ENCODE assay signal across 8 cellular contexts in the genomic region with DNA sequence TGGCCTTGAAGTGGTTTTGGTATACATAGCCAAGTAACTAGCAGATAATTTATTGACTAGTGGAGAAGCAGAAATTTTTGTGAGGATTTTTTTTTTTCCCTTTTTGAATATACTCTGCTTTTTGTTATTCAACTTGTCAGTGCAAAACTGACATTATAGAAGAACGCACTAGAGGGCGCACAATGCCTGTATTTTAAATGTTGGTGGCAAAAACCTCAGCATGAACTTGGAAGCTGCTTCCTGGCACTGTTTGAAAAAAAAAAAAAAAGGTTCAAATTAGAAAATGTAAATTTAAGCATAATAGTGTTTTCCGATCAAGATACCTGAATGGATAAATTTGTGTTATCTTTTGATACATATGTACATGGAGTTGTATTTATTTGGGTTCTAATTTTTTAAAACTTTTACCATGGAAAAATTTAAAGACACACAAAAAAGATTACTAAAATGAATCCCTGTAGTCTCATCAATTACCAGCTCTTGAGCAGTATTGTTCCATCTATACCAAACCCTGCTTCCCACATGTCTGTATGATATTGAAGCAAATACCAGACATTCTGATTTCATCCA. TPM values are rescaled to one million over a fixed set of nuclear protein-coding genes. Genes with fewer than 3 reads are reported as not detected.
DNase-seq lines count a peak whose midpoint lies in the region; ATAC-seq and TF ChIP-seq lines count a peak whose summit lies in the region.

No MANE protein-coding gene starts in this region.

- H3K9me3 Mint-ChIP-seq in activated T-cell treated with anti-CD3 and anti-CD28 coated beads, Interleukin-2, amount 50 U/mL, for 24 hours = no peaks in the 10 kb centered on the region

- H3K27me3 ChIP-seq in MG63 (no peaks in the 10 kb centered on the region), spleen (replicated peaks in 1 of 7) (no peaks in the 10 kb centered on the region)

- H3K9me3 ChIP-seq in MG63 (no peaks in the 10 kb centered on the region), spleen (no peaks in the 10 kb centered on the region)

- DNase-seq in activated T-cell treated with anti-CD3 and anti-CD28 coated beads for 1 hour (ENCODE audit: low read depth) = peak; percentile 48
- no peak for DNase-seq in activated T-cell treated with anti-CD3 and anti-CD28 coated beads, Interleukin-2, amount 50 U/mL, for 24 hours
- peak; percentile 23 for DNase-seq in MG63
- peak; percentile 59 for DNase-seq in SW480 (ENCODE audit: low spot score)
- DNase-seq in astrocyte of the hippocampus (ENCODE audit: low read depth, low spot score) = peak; percentile 84
- peak in 32 of 51 donors; percentile 1 to 77 (median 30) for DNase-seq in hypothalamus (lab: John Stamatoyannopoulos, UW)
- no peak for DNase-seq in spleen

- H3K36me3 ChIP-seq in MG63 (no peaks in the 10 kb centered on the region), spleen (no peaks in the 10 kb centered on the region)

- H3K27ac Mint-ChIP-seq in activated T-cell treated with anti-CD3 and anti-CD28 coated beads, Interleukin-2, amount 50 U/mL, for 24 hours = no peak overlapping the region

- peaks cover 15% of the 10 kb centered on the region for H3K36me3 Mint-ChIP-seq in activated T-cell treated with anti-CD3 and anti-CD28 coated beads, Interleukin-2, amount 50 U/mL, for 24 hours (ENCODE audit: low read depth)

- no peak overlapping the region for H3K27ac ChIP-seq in spleen

- peak; percentile 48 to 79 (median 65) for TF ChIP-seq CTCF in spleen (IDR thresholded peaks at IDR 0.05 in 8 of 11, conservative IDR thresholded peaks at IDR 0.05 in 3 of 11)

- no peak overlapping the region for H3K4me3 Mint-ChIP-seq in activated T-cell treated with anti-CD3 and anti-CD28 coated beads, Interleukin-2, amount 50 U/mL, for 24 hours

- H3K4me1 ChIP-seq in spleen = peaks cover 0 to 25% (median 0%) of the 10 kb centered on the region in 6 donors

- 9 to 14% (median 10%) methylated on average over 3 of the region's 3 CpGs for WGBS in spleen, 5 donors

- intact Hi-C loops in spleen (cut with DNase I; ENCODE audit: low total_unique reads) = loop anchor here (5.0 to 10.0 kb wide), 2 partner anchors 98 to 541 kb away; no protein-coding TSS in a partner anchor

- no peak for TF ChIP-seq POLR2A in spleen (IDR thresholded peaks at IDR 0.05)

- H3K4me3 ChIP-seq in MG63 (no peak overlapping the region), spleen (no peak overlapping the region)

- H3K4me1 Mint-ChIP-seq in activated T-cell treated with anti-CD3 and anti-CD28 coated beads, Interleukin-2, amount 50 U/mL, for 24 hours (ENCODE audit: low read depth) = peaks cover 37% of the 10 kb centered on the region

- H3K27me3 Mint-ChIP-seq in activated T-cell treated with anti-CD3 and anti-CD28 coated beads, Interleukin-2, amount 50 U/mL, for 24 hours = no peaks in the 10 kb centered on the region

- no peak for ATAC-seq in GM19328 (IDR thresholded peaks at IDR 0.05; ENCODE audit: unreplicated experiment)

RNA-seq across cellular contexts. Expression of a gene that starts 56.0 kb away (rescaled TPM):
- total RNA-seq in MG63 (2014; rRNA removed; shearing (Covaris generic); ENCODE audit: low replicate concordance) = 16.9 and 38.2 TPM in 2 replicates
- total RNA-seq in spleen = 10 to 100 TPM; 14.9 to 20.9 (median 15.3) TPM
- 10 to 100 TPM; 15.5 to 20.1 (median 16.4) TPM for polyA plus RNA-seq in spleen

Comparison
In these comparisons a context has a peak if more than half of its experiments do, and no peak if none do; other contexts are left out.
1. DNase-seq: peak in activated T-cell treated with anti-CD3 and anti-CD28 coated beads for 1 hour (single experiment), MG63 (single experiment), SW480 (single experiment), astrocyte of the hippocampus (single experiment) and hypothalamus (32 of 51); none in activated T-cell treated with anti-CD3 and anti-CD28 coated beads, Interleukin-2, amount 50 U/mL, for 24 hours (single experiment) and spleen (single experiment).